Comparison of ENCODE assay signal across 28 cellular contexts in genomic region chr16:78252757-78253156, GRCh38.
"Had no signal": no experiment of that assay in that cellular context is flagged by ENCODE, and none has a peak within 500 bp of the region (broad histone marks: within the 10 kb centered on the region; RNA-seq: fewer than 3 reads in every experiment).

No MANE protein-coding gene starts in this region.

- DNase-seq: activated CD4-positive, alpha-beta memory T cell treated with anti-CD3 and anti-CD28 coated beads for 36 hours; activated CD4-positive, alpha-beta T cell treated with anti-CD3 and anti-CD28 coated beads, Interleukin-2, amount 10 ng/mL, durations not matched to agents 7 days and 5 days; activated CD4-positive, CD25-positive, alpha-beta regulatory T cell; activated CD8-positive, alpha-beta memory T cell treated with anti-CD3 and anti-CD28 coated beads for 24 hours; activated effector memory CD4-positive, alpha-beta T cell treated with anti-CD3 and anti-CD28 coated beads, Interleukin-2, amount 50 U/mL, for 16 hours; activated naive CD4-positive, alpha-beta T cell treated with Interleukin-2 at 50 U/mL for 16 hours; activated naive CD8-positive, alpha-beta T cell treated with anti-CD3 and anti-CD28 coated beads, Interleukin-2, amount 50 U/mL, for 24 hours; activated T-cell treated with anti-CD3 and anti-CD28 coated beads, Interleukin-2, amount 50 U/mL, for 4 hours; amniotic stem cell; body of pancreas; central memory CD4-positive, alpha-beta T cell; KG1; NCI-H1048; NCI-H1417 treated with DMSO at 0.1 percent for 48 hours; NCI-H187; NCI-H2081; NCI-H2171; NCI-H2227 treated with DMSO at 0.1 percent for 48 hours; NCI-H446 treated with DMSO at 0.1 percent for 48 hours; NCI-H526 treated with DMSO at 0.1 percent for 48 hours; SIG-M5; T-cell; T-helper 2 cell; T1000 had no signal

- ATAC-seq: activated naive CD4-positive, alpha-beta T cell treated with anti-CD3 and anti-CD28 coated beads, Interleukin-2, amount 50 U/mL, for 72 hours; activated naive CD8-positive, alpha-beta T cell treated with anti-CD3 and anti-CD28 coated beads, Interleukin-2, amount 50 U/mL, for 24 hours; activated T-cell treated with anti-CD3 and anti-CD28 coated beads, Interleukin-2, amount 50 U/mL, for 4 hours; body of pancreas; T-cell had no signal

- H3K4me3 ChIP-seq: ascending aorta, body of pancreas had no signal

- FAIRE-seq: bronchial epithelial cell, TTC549 had no signal

- H3K4me1 ChIP-seq: ascending aorta had no signal

- H3K36me3 ChIP-seq: ascending aorta had no signal

- H3K27ac ChIP-seq: ascending aorta, body of pancreas had no signal

- H3K27me3 ChIP-seq: ascending aorta, body of pancreas had no signal

- H3K9me3 ChIP-seq: ascending aorta, body of pancreas had no signal
